12 cellular contexts compared by ENCODE assay signal in the genomic region with DNA sequence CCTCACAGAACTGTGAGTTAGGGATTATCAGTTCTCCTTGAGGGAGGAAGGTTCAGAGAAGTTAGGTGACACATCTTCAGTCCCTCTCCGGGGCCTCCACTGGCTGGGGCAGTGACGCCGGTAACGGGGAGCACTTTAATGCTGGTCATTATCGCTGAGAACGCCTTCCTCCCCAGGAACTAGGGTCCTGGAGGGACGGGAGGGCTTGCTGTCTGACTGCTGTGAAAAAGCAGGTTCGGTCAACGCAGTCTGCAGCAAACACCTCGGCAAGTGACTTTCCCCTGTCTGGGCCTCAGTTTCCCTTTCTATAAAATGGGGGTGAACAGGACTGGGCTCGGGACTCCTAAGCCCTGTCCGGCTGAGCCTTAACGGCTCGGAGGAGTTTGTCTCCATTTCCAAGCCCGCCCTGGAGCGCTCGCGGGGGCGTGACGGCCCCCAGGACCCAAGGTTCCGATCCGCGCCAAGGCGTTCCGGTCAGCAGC. TPM values are rescaled to one million over a fixed set of nuclear protein-coding genes. Genes with fewer than 3 reads are reported as not detected.
DNase-seq lines count a peak whose midpoint lies in the region; TF ChIP-seq lines count a peak whose summit lies in the region.
"Had no signal": no experiment of that assay in that cellular context is flagged by ENCODE, and none has a peak within 500 bp of the region (broad histone marks: within the 10 kb centered on the region; RNA-seq: fewer than 3 reads in every experiment).

No MANE protein-coding gene starts in this region.

- H3K4me1 Mint-ChIP-seq in Calu3 (ENCODE audit: low read depth, unreplicated experiment) (peaks cover 33% of the 10 kb centered on the region), progenitor cell of endocrine pancreas (ENCODE audit: low read depth) (peaks cover 5% of the 10 kb centered on the region)
- H3K4me1 Mint-ChIP-seq: activated B cell treated with CpG ODN at 0.5 μM for 24 hours; activated naive CD4-positive, alpha-beta T cell treated with anti-CD3 and anti-CD28 coated beads, Interleukin-2, amount 10 ng/mL, durations not matched to agents 7 days and 5 days had no signal

- H3K27me3 Mint-ChIP-seq in Calu3 (ENCODE audit: unreplicated experiment) (peaks cover 20% of the 10 kb centered on the region), progenitor cell of endocrine pancreas (peaks cover 72% of the 10 kb centered on the region)

- CTCF ChIA-PET in Calu3 (lab: Charles Lee), result interaction anchor here (1.0 to 1.5 kb wide), 2 partner anchors 13 to 35 kb away, joined by 3 to 4 read pairs; no protein-coding TSS in a partner anchor

- H3K36me3 Mint-ChIP-seq in Calu3 (ENCODE audit: insufficient read depth, unreplicated experiment), result peaks cover 9% of the 10 kb centered on the region
- H3K36me3 Mint-ChIP-seq in progenitor cell of endocrine pancreas (ENCODE audit: insufficient read depth), result no peaks in the 10 kb centered on the region
- H3K36me3 Mint-ChIP-seq: activated naive CD4-positive, alpha-beta T cell treated with anti-CD3 and anti-CD28 coated beads, Interleukin-2, amount 10 ng/mL, durations not matched to agents 7 days and 5 days; naive thymus-derived CD4-positive, alpha-beta T cell had no signal

- no peaks in the 10 kb centered on the region for H3K9me3 ChIP-seq in adrenal gland (replicated peaks in 1 of 3)
- no peaks in the 10 kb centered on the region for H3K9me3 ChIP-seq in right atrium auricular region
- no peaks in the 10 kb centered on the region for H3K9me3 ChIP-seq in HAP-1

- 19 to 35% (median 23%) methylated on average over 10 to 25 of the region's 25 CpGs for WGBS in adrenal gland, 4 donors

- no peaks in the 10 kb centered on the region for H3K36me3 ChIP-seq in adrenal gland (replicated peaks in 1 of 2)
- H3K36me3 ChIP-seq in right atrium auricular region, result no peaks in the 10 kb centered on the region
- H3K36me3 ChIP-seq in HAP-1 (replicated peaks), result no peaks in the 10 kb centered on the region

- peak overlapping the region in 4 of 5 donors; percentile 2 to 87 (median 58) for H3K27ac ChIP-seq in adrenal gland
- no peak overlapping the region for H3K27ac ChIP-seq in right atrium auricular region

- H3K27me3 ChIP-seq in adrenal gland, result no peaks in the 10 kb centered on the region
- H3K27me3 ChIP-seq in right atrium auricular region, result no peaks in the 10 kb centered on the region
- H3K27me3 ChIP-seq in HAP-1 (ENCODE audit: low read depth), result no peaks in the 10 kb centered on the region

- H3K4me3 Mint-ChIP-seq in Calu3 (ENCODE audit: low read depth, unreplicated experiment) (peak overlapping the region; percentile 69), progenitor cell of endocrine pancreas (ENCODE audit: low read depth) (peak overlapping the region; percentile 45)
- H3K4me3 Mint-ChIP-seq: activated B cell treated with CpG ODN at 0.5 μM for 24 hours; activated naive CD4-positive, alpha-beta T cell treated with anti-CD3 and anti-CD28 coated beads, Interleukin-2, amount 10 ng/mL, durations not matched to agents 7 days and 5 days; CD4-positive, alpha-beta T cell had no signal

- no TSS peak for BruUV-seq in Calu3 (replicated peaks; lab: Mats Ljungman, UMichigan)

- peak overlapping the region in 2 of 4 donors; percentile 27 to 91 for H3K4me3 ChIP-seq in adrenal gland
- peak overlapping the region; percentile 40 to 46 for H3K4me3 ChIP-seq in right atrium auricular region
- H3K4me3 ChIP-seq in HAP-1, result no peak overlapping the region

- H3K9me3 Mint-ChIP-seq in Calu3 (ENCODE audit: low read depth, unreplicated experiment), result no peaks in the 10 kb centered on the region
- H3K9me3 Mint-ChIP-seq in progenitor cell of endocrine pancreas (ENCODE audit: low read depth), result no peaks in the 10 kb centered on the region
- H3K9me3 Mint-ChIP-seq: activated B cell treated with CpG ODN at 0.5 μM for 24 hours; activated naive CD4-positive, alpha-beta T cell treated with anti-CD3 and anti-CD28 coated beads, Interleukin-2, amount 10 ng/mL, durations not matched to agents 7 days and 5 days; CD4-positive, alpha-beta T cell; naive thymus-derived CD4-positive, alpha-beta T cell had no signal

- TF ChIP-seq POLR2A in adrenal gland (IDR thresholded peaks at IDR 0.05), result no peak

- in situ Hi-C loops in HAP-1 (cut with MboI; ENCODE audit: low sequenced_read_pairs), result no loop called here

- TF ChIP-seq CTCF in Calu3 (IDR thresholded peaks at IDR 0.05; ENCODE audit: unreplicated experiment) (no peak), adrenal gland (IDR thresholded peaks at IDR 0.05) (no peak), right atrium auricular region (IDR thresholded peaks at IDR 0.05) (no peak), progenitor cell of endocrine pancreas (IDR thresholded peaks at IDR 0.05; ENCODE audit: unreplicated experiment) (no peak)

- peaks cover 9 to 15% of the 10 kb centered on the region in 2 donors for H3K4me1 ChIP-seq in adrenal gland (replicated peaks in 1 of 2)
- H3K4me1 ChIP-seq in right atrium auricular region, result peaks cover 0 to 5% of the 10 kb centered on the region in 2 donors
- no peaks in the 10 kb centered on the region for H3K4me1 ChIP-seq in HAP-1

- DNase-seq in Calu3 (no peak), adrenal gland (no peak), right atrium auricular region (ENCODE audit: low spot score) (no peak), progenitor cell of endocrine pancreas (ENCODE audit: low spot score, unreplicated experiment) (no peak), NCI-H226 (no peak), HCEC 1CT (no peak), HAP-1 (ENCODE audit: low spot score in 2 of 2) (no peak)
- DNase-seq in NK-92 treated with Interleukin-12 subunit alpha and Interleukin-12 subunit beta, amount 100 ng/mL, for 24 hours (lab: John Stamatoyannopoulos, UW), result no peak
- DNase-seq: activated B cell treated with CpG ODN at 0.5 μM for 24 hours; activated naive CD4-positive, alpha-beta T cell treated with anti-CD3 and anti-CD28 coated beads, Interleukin-2, amount 10 ng/mL, durations not matched to agents 7 days and 5 days; CD4-positive, alpha-beta T cell; naive thymus-derived CD4-positive, alpha-beta T cell had no signal

- intact Hi-C loops in Calu3 (cut with micrococcal nuclease; ENCODE audit: unreplicated experiment) (no loop called here), adrenal gland (cut with DNase I) (no loop called here)

- H3K27ac Mint-ChIP-seq in Calu3 (ENCODE audit: unreplicated experiment) (no peak overlapping the region), progenitor cell of endocrine pancreas (no peak overlapping the region)
- H3K27ac Mint-ChIP-seq: activated B cell treated with CpG ODN at 0.5 μM for 24 hours; activated naive CD4-positive, alpha-beta T cell treated with anti-CD3 and anti-CD28 coated beads, Interleukin-2, amount 10 ng/mL, durations not matched to agents 7 days and 5 days; CD4-positive, alpha-beta T cell; naive thymus-derived CD4-positive, alpha-beta T cell had no signal

RNA-seq across cellular contexts. Expression of gene TMEM61, which starts 0.3 kb away (rescaled TPM):
- 0.45 TPM in 1 of 2 replicates, not detected in the other for total RNA-seq in Calu3 (2022)
- total RNA-seq in adrenal gland, result 10 to 100 TPM in 2 of 8 donors, 1 to 10 TPM in 6; 2.2 to 20.9 (median 8.0) TPM
- polyA plus RNA-seq in adrenal gland, result 1 to 10 TPM; 2.5 to 6.8 (median 3.7) TPM
- total RNA-seq in right atrium auricular region, result not detected
- 0.53 and 1.3 TPM in 2 replicates for total RNA-seq in progenitor cell of endocrine pancreas
- total RNA-seq: activated B cell treated with CpG ODN at 0.5 μM for 24 hours; CD4-positive, alpha-beta T cell; naive thymus-derived CD4-positive, alpha-beta T cell had no signal
- polyA plus RNA-seq: naive thymus-derived CD4-positive, alpha-beta T cell had no signal

RNA-seq across cellular contexts. Expression of gene BSND, which starts 18.6 kb away (rescaled TPM):
- total RNA-seq in Calu3 (2022) (not detected in 2 replicates), adrenal gland (not detected), right atrium auricular region (not detected), progenitor cell of endocrine pancreas (not detected in 2 replicates)
- polyA plus RNA-seq in adrenal gland, result under 1 TPM in 2 of 3 donors, not detected in 1; 0.04 to 0.08 TPM
- total RNA-seq: activated B cell treated with CpG ODN at 0.5 μM for 24 hours; CD4-positive, alpha-beta T cell had no signal
- polyA plus RNA-seq: naive thymus-derived CD4-positive, alpha-beta T cell had no signal

RNA-seq across cellular contexts. Expression of gene PCSK9, which starts 59.3 kb away (rescaled TPM):
- 31.8 and 41.6 TPM in 2 replicates for total RNA-seq in Calu3 (2022)
- total RNA-seq in adrenal gland, result 1 to 10 TPM in 1 of 8 donors, under 1 TPM in 6, not detected in 1; 0.12 to 1.4 (median 0.43) TPM
- under 1 TPM; 0.10 to 0.16 (median 0.15) TPM for polyA plus RNA-seq in adrenal gland
- under 1 TPM in 1 of 2 donors, not detected in 1; 0.47 TPM for total RNA-seq in right atrium auricular region
- total RNA-seq in progenitor cell of endocrine pancreas, result 18.7 and 19.5 TPM in 2 replicates
- total RNA-seq: activated B cell treated with CpG ODN at 0.5 μM for 24 hours; CD4-positive, alpha-beta T cell; naive thymus-derived CD4-positive, alpha-beta T cell had no signal
- polyA plus RNA-seq: naive thymus-derived CD4-positive, alpha-beta T cell had no signal

Comparison
In these comparisons a context has a peak if more than half of its experiments do, and no peak if none do; other contexts are left out.
1. H3K27ac ChIP-seq: peak in adrenal gland (4 of 5); none in right atrium auricular region (0 of 2).